1 cellular context compared by ENCODE assay signal in genomic region chr3:25633919-25634318, GRCh38.
TF ChIP-seq lines count a peak whose summit lies in the region.

No MANE protein-coding gene starts in this region.

TF ChIP-seq in GM23338, 12 proteins besides CTCF, POLR2A, EP300 and RAD21 (continued from another document):
- TF ChIP-seq REST (IDR thresholded peaks at IDR 0.05; ENCODE audit: unreplicated experiment) (no peak), ZNF462 (CRISPR knock-in tag; IDR thresholded peaks at IDR 0.05) (no peak), ZNF114 (CRISPR knock-in tag; IDR thresholded peaks at IDR 0.05) (no peak)
TF ChIP-seq in GM23338: peak in this region for 0.
